ENCODE assay signal across 1 cellular context in genomic region chr6:41541364-41541763, GRCh38.
TF ChIP-seq lines count a peak whose summit lies in the region.

No MANE protein-coding gene starts in this region.

TF ChIP-seq in K562, 482 proteins besides CTCF, POLR2A, EP300 and RAD21:
- TF ChIP-seq ZNF324 (CRISPR knock-in tag; IDR thresholded peaks at IDR 0.05) (no peak), ARID1B (IDR thresholded peaks at IDR 0.05) (peak; percentile 67), LCOR (CRISPR knock-in tag; IDR thresholded peaks at IDR 0.05) (no peak), RBM34 (IDR thresholded peaks at IDR 0.05; ENCODE audit: borderline replicate concordance, insufficient read depth, low read length) (no peak), MAZ (CRISPR knock-in tag; conservative IDR thresholded peaks at IDR 0.05 in 1 of 2, IDR thresholded peaks at IDR 0.05 in 1 of 2) (no peak), PRPF4 (IDR thresholded peaks at IDR 0.05; ENCODE audit: insufficient read depth, low read depth, low read length, poor library complexity, severe bottlenecking) (no peak), PHB2 (IDR thresholded peaks at IDR 0.05; ENCODE audit: low read depth) (no peak), CREB5 (CRISPR knock-in tag; IDR thresholded peaks at IDR 0.05) (no peak), EZH2 (IDR thresholded peaks at IDR 0.05; ENCODE audit: borderline replicate concordance, low read depth, low read length) (no peak), ZNF57 (CRISPR knock-in tag; IDR thresholded peaks at IDR 0.05) (no peak), CREM (IDR thresholded peaks at IDR 0.05; ENCODE audit: low read depth) (no peak), LARP7 (IDR thresholded peaks at IDR 0.05) (no peak), THRAP3 (IDR thresholded peaks at IDR 0.05; ENCODE audit: borderline replicate concordance) (no peak), CBFA2T3 (IDR thresholded peaks at IDR 0.05) (0 out of 2 replicates have a peak, but pooled peaks have one; percentile 14), CBX3 (IDR thresholded peaks at IDR 0.05; ENCODE audit: borderline replicate concordance in 1 of 2, low read length in 2 of 2) (no peak), CC2D1A (IDR thresholded peaks at IDR 0.05) (no peak), TEAD4 (IDR thresholded peaks at IDR 0.05; ENCODE audit: low read length) (0 out of 2 replicates have a peak, but pooled peaks have one; percentile 13), TEAD4 (CRISPR knock-in tag; IDR thresholded peaks at IDR 0.05; ENCODE audit: borderline replicate concordance) (no peak), POLR2AphosphoS5 (IDR thresholded peaks at IDR 0.05; ENCODE audit: control insufficient read depth, insufficient read depth, low read depth, low read length) (no peak), RCOR1 (IDR thresholded peaks at IDR 0.05; ENCODE audit: borderline replicate concordance in 1 of 2, low read depth in 2 of 2, low read length in 2 of 2) (peak in 1 of 2 experiments; percentile 73; a peak in 1 of 4 replicates), ZNF197 (CRISPR knock-in tag; IDR thresholded peaks at IDR 0.05; ENCODE audit: low read depth) (no peak), MAFG (tag; conservative IDR thresholded peaks at IDR 0.05) (no peak), HDAC6 (IDR thresholded peaks at IDR 0.05; ENCODE audit: low read depth, low read length) (no peak), TCFL5 (CRISPR knock-in tag; conservative IDR thresholded peaks at IDR 0.05) (no peak), ZNF277 (CRISPR knock-in tag; IDR thresholded peaks at IDR 0.05; ENCODE audit: borderline replicate concordance) (no peak), HSF4 (CRISPR knock-in tag; IDR thresholded peaks at IDR 0.05; ENCODE audit: borderline replicate concordance) (no peak), ZNF274 (IDR thresholded peaks at IDR 0.05; ENCODE audit: borderline replicate concordance, low read depth, low read length) (no peak), NFE2L1 (tag; IDR thresholded peaks at IDR 0.05; ENCODE audit: borderline replicate concordance, low read depth) (no peak), WHSC1 (IDR thresholded peaks at IDR 0.05; ENCODE audit: low read length) (no peak), GABPB1 (CRISPR knock-in tag; IDR thresholded peaks at IDR 0.05) (no peak), TAL1 (IDR thresholded peaks at IDR 0.05) (peak; percentile 40), SOX6 (IDR thresholded peaks at IDR 0.05) (peak; percentile 42; the same call in 1 of the 2 replicates), MYC (IDR thresholded peaks at IDR 0.05; ENCODE audit: low read depth, low read length) (0 out of 2 replicates have a peak, but pooled peaks have one; percentile 12), MYC (CRISPR knock-in tag; IDR thresholded peaks at IDR 0.05; ENCODE audit: borderline replicate concordance, low read depth) (no peak), RHOXF2B (CRISPR knock-in tag; conservative IDR thresholded peaks at IDR 0.05) (no peak)
- TF ChIP-seq, protein P1, sequence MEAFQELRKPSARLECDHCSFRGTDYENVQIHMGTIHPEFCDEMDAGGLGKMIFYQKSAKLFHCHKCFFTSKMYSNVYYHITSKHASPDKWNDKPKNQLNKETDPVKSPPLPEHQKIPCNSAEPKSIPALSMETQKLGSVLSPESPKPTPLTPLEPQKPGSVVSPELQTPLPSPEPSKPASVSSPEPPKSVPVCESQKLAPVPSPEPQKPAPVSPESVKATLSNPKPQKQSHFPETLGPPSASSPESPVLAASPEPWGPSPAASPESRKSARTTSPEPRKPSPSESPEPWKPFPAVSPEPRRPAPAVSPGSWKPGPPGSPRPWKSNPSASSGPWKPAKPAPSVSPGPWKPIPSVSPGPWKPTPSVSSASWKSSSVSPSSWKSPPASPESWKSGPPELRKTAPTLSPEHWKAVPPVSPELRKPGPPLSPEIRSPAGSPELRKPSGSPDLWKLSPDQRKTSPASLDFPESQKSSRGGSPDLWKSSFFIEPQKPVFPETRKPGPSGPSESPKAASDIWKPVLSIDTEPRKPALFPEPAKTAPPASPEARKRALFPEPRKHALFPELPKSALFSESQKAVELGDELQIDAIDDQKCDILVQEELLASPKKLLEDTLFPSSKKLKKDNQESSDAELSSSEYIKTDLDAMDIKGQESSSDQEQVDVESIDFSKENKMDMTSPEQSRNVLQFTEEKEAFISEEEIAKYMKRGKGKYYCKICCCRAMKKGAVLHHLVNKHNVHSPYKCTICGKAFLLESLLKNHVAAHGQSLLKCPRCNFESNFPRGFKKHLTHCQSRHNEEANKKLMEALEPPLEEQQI (IDR thresholded peaks at IDR 0.05), result no peak
